ENCODE assay signal across 19 cellular contexts in the genomic region with DNA sequence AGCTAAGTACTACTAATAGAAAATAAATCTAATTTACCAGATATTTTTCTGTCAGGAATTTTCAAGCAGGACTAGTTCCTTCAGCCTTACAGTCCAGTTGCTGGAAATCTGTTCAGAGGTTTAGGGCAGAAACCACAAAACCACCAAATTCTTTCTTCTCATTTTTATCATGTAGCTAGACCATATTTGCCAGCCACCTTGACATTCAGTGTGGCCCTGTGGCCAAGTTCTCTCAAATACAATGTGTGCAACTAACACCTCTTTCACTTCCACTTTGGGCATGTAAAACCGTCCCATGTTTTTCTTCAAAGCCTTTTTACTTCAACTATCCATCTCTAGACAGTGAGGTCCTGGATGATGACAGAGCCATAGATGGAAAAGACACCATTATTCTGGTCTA.
"Had no signal": no experiment of that assay in that cellular context is flagged by ENCODE, and none has a peak within 500 bp of the region (broad histone marks: within the 10 kb centered on the region; RNA-seq: fewer than 3 reads in every experiment).

No MANE protein-coding gene starts in this region.

- H3K36me3 ChIP-seq: heart right ventricle, lower lobe of right lung, neural progenitor cell, pancreas had no signal

- H3K27ac ChIP-seq: foreskin keratinocyte, heart right ventricle, lower lobe of right lung, neural progenitor cell, pancreas, VCaP had no signal

- DNase-seq: activated CD4-positive, alpha-beta memory T cell treated with anti-CD3 and anti-CD28 coated beads for 36 hours; activated CD4-positive, alpha-beta T cell treated with anti-CD3 and anti-CD28 coated beads for 36 hours; activated CD8-positive, alpha-beta memory T cell treated with anti-CD3 and anti-CD28 coated beads, Interleukin-2, amount 10 ng/mL, durations not matched to agents 7 days and 5 days; activated naive CD4-positive, alpha-beta T cell treated with anti-CD3 and anti-CD28 coated beads, Interleukin-2, amount 10 ng/mL, durations not matched to agents 7 days and 5 days; activated T-cell treated with anti-CD3 and anti-CD28 coated beads, Interleukin-2, amount 50 U/mL, for 1 hour; effector memory CD4-positive, alpha-beta T cell; foreskin keratinocyte; heart right ventricle; left colon; lower lobe of right lung; midbrain; naive B cell; pancreas; stimulated activated CD4-positive, alpha-beta T cell treated with anti-CD3 and anti-CD28 coated beads, Interleukin-12 subunit alpha, Interleukin-12 subunit beta, amount 100 ng/mL, for 4 hours; stimulated activated CD4-positive, alpha-beta T cell treated with anti-CD3 and anti-CD28 coated beads, Interleukin-2, amount 100 ng/mL, for 24 hours; T-helper 1 cell; T1000 had no signal

- H3K27me3 ChIP-seq: foreskin keratinocyte, heart right ventricle, neural progenitor cell, pancreas had no signal

- H3K4me1 ChIP-seq: foreskin keratinocyte, heart right ventricle, lower lobe of right lung, pancreas had no signal

- H3K9me3 ChIP-seq: lower lobe of right lung, pancreas had no signal

- ATAC-seq: activated CD4-positive, alpha-beta T cell treated with anti-CD3 and anti-CD28 coated beads for 36 hours; activated CD8-positive, alpha-beta memory T cell treated with anti-CD3 and anti-CD28 coated beads, Interleukin-2, amount 10 ng/mL, durations not matched to agents 7 days and 5 days; foreskin keratinocyte; heart right ventricle; left colon; lower lobe of right lung; pancreas had no signal

- H3K4me3 ChIP-seq: heart right ventricle, lower lobe of right lung, neural progenitor cell, pancreas had no signal
